Comparison of ENCODE assay signal across 16 cellular contexts in the genomic region with DNA sequence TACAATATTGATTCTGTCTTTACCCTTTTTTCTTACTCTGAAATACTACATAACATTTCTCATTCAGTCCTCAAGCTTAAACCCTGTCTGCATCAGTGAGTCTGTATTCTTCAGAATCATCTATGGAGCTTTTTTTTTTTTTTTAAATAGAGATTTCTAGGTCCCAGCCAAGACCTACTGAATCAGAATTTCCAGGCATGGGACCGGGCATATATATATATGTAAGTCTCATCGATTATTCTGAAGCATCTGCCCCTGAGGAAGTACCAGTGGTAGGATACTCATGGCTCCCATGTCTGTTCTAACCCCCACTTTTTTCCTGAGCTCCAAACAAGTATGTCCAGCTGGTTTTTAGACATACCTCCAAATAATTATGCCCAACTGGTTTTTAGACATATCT. TPM values are rescaled to one million over a fixed set of nuclear protein-coding genes. Genes with fewer than 3 reads are reported as not detected.
DNase-seq lines count a peak whose midpoint lies in the region; ATAC-seq, FAIRE-seq and TF ChIP-seq lines count a peak whose summit lies in the region.
"Had no signal": no experiment of that assay in that cellular context is flagged by ENCODE, and none has a peak within 500 bp of the region (broad histone marks: within the 10 kb centered on the region; RNA-seq: fewer than 3 reads in every experiment).

No MANE protein-coding gene starts in this region.

- H3K27me3 Mint-ChIP-seq in H9 (ENCODE audit: low read depth): no peaks in the 10 kb centered on the region
- H3K27me3 Mint-ChIP-seq in stimulated activated memory B cell treated with anti-CD40 and anti-IgM and Interleukin-4, amounts not matched to agents 10 μg/mL and 1 μg/mL and 100 μg/mL, for 72 hours: no peaks in the 10 kb centered on the region

- H3K9ac ChIP-seq in H9 (ENCODE audit: extremely low read depth, insufficient read length, low read length): no peak overlapping the region
- H3K9ac ChIP-seq: parathyroid adenoma had no signal

- H3K27ac Mint-ChIP-seq in H9: peak overlapping the region in 2 of 3 experiments; percentile 24 to 25; a peak in 2 of 7 replicates
- H3K27ac Mint-ChIP-seq in stimulated activated memory B cell treated with anti-CD40 and anti-IgM and Interleukin-4, amounts not matched to agents 10 μg/mL and 1 μg/mL and 100 μg/mL, for 72 hours: peak overlapping the region; percentile 60
- H3K27ac Mint-ChIP-seq: T-helper 1 cell treated with Interleukin-12 subunit alpha and Interleukin-12 subunit beta and Interleukin-4 antibody, amounts not matched to agents 30 μg/mL and 1 μg/mL, for 36 hours had no signal

- H2AFZ ChIP-seq in H9 (ENCODE audit: low read length): no peak overlapping the region
- H2AFZ ChIP-seq: parathyroid adenoma had no signal

- H3K23me2 ChIP-seq in H9 (ENCODE audit: insufficient read length, low read depth, low read length, poor library complexity, severe bottlenecking): no peaks in the 10 kb centered on the region

- H3K4me3 ChIP-seq in fibroblast of villous mesenchyme (ENCODE audit: low read depth, low read length): no peak overlapping the region
- no peak overlapping the region for H3K4me3 ChIP-seq in body of pancreas

- H4K91ac ChIP-seq in H9 (ENCODE audit: insufficient read length, low read depth, low read length): no peak overlapping the region

- TF ChIP-seq CTCF in H9 (conservative IDR thresholded peaks at IDR 0.05) (no peak), VCaP (conservative IDR thresholded peaks at IDR 0.05) (no peak), fibroblast of villous mesenchyme (IDR thresholded peaks at IDR 0.05; ENCODE audit: insufficient read depth, low read depth, low read length) (no peak), body of pancreas (IDR thresholded peaks at IDR 0.05) (no peak)

- no peak for DNase-seq in H9
- peak; percentile 23 for DNase-seq in fibroblast of villous mesenchyme (ENCODE audit: low read depth)
- DNase-seq in stimulated activated naive CD4-positive, alpha-beta T cell treated with Interleukin-2 at 50 U/mL for 16 hours (lab: John Stamatoyannopoulos, UW): no peak
- DNase-seq in frontal cortex (ENCODE audit: low spot score in 2 of 2): no peak
- no peak for DNase-seq in body of pancreas
- DNase-seq: activated naive CD4-positive, alpha-beta T cell treated with anti-CD3 and anti-CD28 coated beads, Interleukin-2, amount 50 U/mL, for 16 hours; NCI-H1092 treated with DMSO at 0.1 percent for 48 hours; NCI-H2227 treated with DMSO at 0.1 percent for 48 hours; stimulated activated CD4-positive, alpha-beta T cell treated with anti-CD3 and anti-CD28 coated beads, Interleukin-4, amount 100 ng/mL, for 24 hours; stimulated activated naive CD4-positive, alpha-beta T cell had no signal

- H3K23ac ChIP-seq in H9 (ENCODE audit: insufficient read length, low read depth, low read length): no peak overlapping the region

- no peak overlapping the region for H3T11ph ChIP-seq in H9 (ENCODE audit: low read length)

- H3K4me2 ChIP-seq in H9 (ENCODE audit: insufficient read depth, insufficient read length, low read length): no peak overlapping the region

- no peak overlapping the region for H4K8ac ChIP-seq in H9 (replicated peaks; ENCODE audit: insufficient read length, low read depth, low read length)

- peaks cover 8% of the 10 kb centered on the region for H3K79me1 ChIP-seq in H9 (ENCODE audit: insufficient read depth, low read depth, low read length, poor library complexity, severe bottlenecking)

- no peak overlapping the region for H2BK15ac ChIP-seq in H9 (ENCODE audit: low read depth, low read length)

- no peak overlapping the region for H3K4me3 Mint-ChIP-seq in H9
- H3K4me3 Mint-ChIP-seq in stimulated activated memory B cell treated with anti-CD40 and anti-IgM and Interleukin-4, amounts not matched to agents 10 μg/mL and 1 μg/mL and 100 μg/mL, for 72 hours: no peak overlapping the region
- H3K4me3 Mint-ChIP-seq: T-helper 1 cell treated with Interleukin-12 subunit alpha and Interleukin-12 subunit beta and Interleukin-4 antibody, amounts not matched to agents 30 μg/mL and 1 μg/mL, for 36 hours had no signal

- peaks cover 5% of the 10 kb centered on the region; the same call in 1 of the 2 replicates for H3K79me2 ChIP-seq in H9 (ENCODE audit: insufficient read depth, low read length)

- H2BK20ac ChIP-seq in H9 (ENCODE audit: low read depth, low read length, poor library complexity, severe bottlenecking): no peak overlapping the region

- peaks cover 12 to 20% of the 10 kb centered on the region in 2 donors for H3K36me3 ChIP-seq in body of pancreas (replicated peaks in 1 of 2; ENCODE audit: insufficient read depth in 1 of 2, low read depth in 2 of 2)

- H3K9me3 ChIP-seq in H9 (ENCODE audit: control insufficient read depth, low read depth, low read length): no peaks in the 10 kb centered on the region
- H3K9me3 ChIP-seq in body of pancreas: no peaks in the 10 kb centered on the region

- peaks cover 30 to 61% (median 52%) of the 10 kb centered on the region in 3 experiments for H3K36me3 Mint-ChIP-seq in H9 (ENCODE audit: insufficient read depth in 1 of 3, low read depth in 3 of 3)
- peaks cover 69% of the 10 kb centered on the region for H3K36me3 Mint-ChIP-seq in stimulated activated memory B cell treated with anti-CD40 and anti-IgM and Interleukin-4, amounts not matched to agents 10 μg/mL and 1 μg/mL and 100 μg/mL, for 72 hours

- no peak overlapping the region for H3K18ac ChIP-seq in H9 (ENCODE audit: insufficient read length, low read depth, low read length)

- FAIRE-seq in frontal cortex (lab: Jason Lieb, UNC): no peak

- no peak overlapping the region for H3K4ac ChIP-seq in H9 (ENCODE audit: low read depth, low read length)

- H2BK5ac ChIP-seq in H9 (ENCODE audit: insufficient read length, low read length): no peak overlapping the region

- TF ChIP-seq POLR2A in body of pancreas (IDR thresholded peaks at IDR 0.05): no peak

- ATAC-seq in stimulated activated memory B cell treated with anti-CD40 and anti-IgM and Interleukin-4, amounts not matched to agents 10 μg/mL and 1 μg/mL and 100 μg/mL, for 72 hours: no peak
- no peak for ATAC-seq in GM21447 (IDR thresholded peaks at IDR 0.05; ENCODE audit: unreplicated experiment)
- no peak for ATAC-seq in body of pancreas
- ATAC-seq: esophagus mucosa had no signal

- no peaks in the 10 kb centered on the region for H4K20me1 ChIP-seq in H9 (ENCODE audit: control insufficient read depth, insufficient read depth, insufficient read length)

- intact Hi-C loops in body of pancreas (cut with DNase I): no loop called here

- H3K27me3 ChIP-seq in H9 (ENCODE audit: insufficient read depth, low read length) (no peaks in the 10 kb centered on the region), body of pancreas (no peaks in the 10 kb centered on the region)

- no peaks in the 10 kb centered on the region for H3K9me3 Mint-ChIP-seq in H9
- H3K9me3 Mint-ChIP-seq in stimulated activated memory B cell treated with anti-CD40 and anti-IgM and Interleukin-4, amounts not matched to agents 10 μg/mL and 1 μg/mL and 100 μg/mL, for 72 hours: no peaks in the 10 kb centered on the region
- H3K9me3 Mint-ChIP-seq: T-helper 1 cell treated with Interleukin-12 subunit alpha and Interleukin-12 subunit beta and Interleukin-4 antibody, amounts not matched to agents 30 μg/mL and 1 μg/mL, for 36 hours had no signal

- H3K4me1 Mint-ChIP-seq in H9: peaks cover 2 to 63% of the 10 kb centered on the region in 2 experiments; a peak in 3 of 4 replicates
- H3K4me1 Mint-ChIP-seq in stimulated activated memory B cell treated with anti-CD40 and anti-IgM and Interleukin-4, amounts not matched to agents 10 μg/mL and 1 μg/mL and 100 μg/mL, for 72 hours: peaks cover 56% of the 10 kb centered on the region

- WGBS in H9 (ENCODE audit: extremely low coverage, insufficient read length, low lambda C conversion rate): no CpG with 5 or more reads among the region's 2 CpGs
- 94 to 98% methylated on average over 2 of the region's 2 CpGs for WGBS in body of pancreas, 2 donors

- no peak overlapping the region for H3K14ac ChIP-seq in H9 (ENCODE audit: insufficient read depth, low read length)

- H3K56ac ChIP-seq in H9 (ENCODE audit: insufficient read length, low read depth, low read length): no peak overlapping the region

- H2BK120ac ChIP-seq in H9 (ENCODE audit: low read depth, low read length, poor library complexity, severe bottlenecking): no peak overlapping the region

- H2AK5ac ChIP-seq in H9 (ENCODE audit: insufficient read length, low read length): no peak overlapping the region

- no peak overlapping the region for H2BK12ac ChIP-seq in H9 (ENCODE audit: insufficient read length, low read depth, low read length)

- H4K5ac ChIP-seq in H9 (ENCODE audit: insufficient read length, low read depth, low read length): no peak overlapping the region

- H3K4me1 ChIP-seq in H9 (ENCODE audit: insufficient read depth, low read length) (no peaks in the 10 kb centered on the region), body of pancreas (peaks cover 25% of the 10 kb centered on the region)

- H3K27ac ChIP-seq in H9 (ENCODE audit: insufficient read length, low read depth, low read length) (no peak overlapping the region), VCaP (peak overlapping the region; percentile 21), body of pancreas (no peak overlapping the region)
- H3K27ac ChIP-seq: parathyroid adenoma had no signal

RNA-seq across cellular contexts. Expression of a gene that starts 6.1 kb away (rescaled TPM):
- total RNA-seq in H9 (2021) (73.9 and 78.2 TPM in 2 replicates), fibroblast of villous mesenchyme (71.2 and 118 TPM in 2 replicates), frontal cortex (62.4 TPM), body of pancreas (10 to 100 TPM; 32.4 to 59.7 TPM)

RNA-seq across cellular contexts. Expression of a gene that starts 33.8 kb away (rescaled TPM):
- 0.48 and 0.70 TPM in 2 replicates for total RNA-seq in H9 (2021)
- 9.3 and 14.7 TPM in 2 replicates for total RNA-seq in fibroblast of villous mesenchyme
- 20.0 TPM for total RNA-seq in frontal cortex
- total RNA-seq in body of pancreas: 10 to 100 TPM; 10.1 to 23.4 TPM
